In genomic region chr7:82506208-82506607, GRCh38 we compare ENCODE assay signal across 27 cellular contexts.
DNase-seq lines count a peak whose midpoint lies in the region; ATAC-seq, FAIRE-seq and TF ChIP-seq lines count a peak whose summit lies in the region.
"Had no signal": no experiment of that assay in that cellular context is flagged by ENCODE, and none has a peak within 500 bp of the region (broad histone marks: within the 10 kb centered on the region; RNA-seq: fewer than 3 reads in every experiment).

No MANE protein-coding gene starts in this region.

- RAD21 ChIA-PET in GM12878 (lab: Charles Lee; ENCODE audit: unreplicated experiment) = interaction anchor here (0.8 to 2.1 kb wide), 3 partner anchors 21 to 66 kb away, joined by 3 to 11 read pairs (median 8); no protein-coding TSS in a partner anchor

- no peak for FAIRE-seq in GM12878 (lab: Jason Lieb, UNC)

- H3K4me2 ChIP-seq in GM12878 (ENCODE audit: control insufficient read depth, insufficient read depth) = no peak overlapping the region
- H3K4me2 ChIP-seq: BLaER1 treated with 17β-estradiol and CSF1 and Interleukin-3, amounts not matched to agents 10 nM and 100 nM; GM23338 had no signal

- H4K20me1 ChIP-seq in GM12878 (ENCODE audit: control insufficient read depth, insufficient read depth) = no peaks in the 10 kb centered on the region
- H4K20me1 ChIP-seq: BLaER1 treated with 17β-estradiol and CSF1 and Interleukin-3, amounts not matched to agents 10 nM and 100 nM had no signal

- SMC1A ChIA-PET in GM12878 (lab: Charles Lee; ENCODE audit: uncharacterized antibody, unreplicated experiment) = interaction anchor here (0.7 to 2.7 kb wide), 12 partner anchors 9 to 278 kb away, joined by 3 to 15 read pairs (median 4); no protein-coding TSS in a partner anchor

- no peaks in the 10 kb centered on the region for H3K79me2 ChIP-seq in GM12878 (ENCODE audit: control insufficient read depth, insufficient read depth, low read length)

- peaks cover 0 to 6% (median 2%) of the 10 kb centered on the region in 3 donors for H3K27me3 Mint-ChIP-seq in CD14-positive monocyte (ENCODE audit: low read depth in 3 of 3)
- H3K27me3 Mint-ChIP-seq: activated T-cell treated with anti-CD3 and anti-CD28 coated beads, Interleukin-2, amount 50 U/mL, for 24 hours; stimulated activated naive B cell treated with anti-CD40 and anti-IgM and Interleukin-4, amounts not matched to agents 10 μg/mL and 1 μg/mL and 100 μg/mL, for 72 hours had no signal

- H2AFZ ChIP-seq in GM12878 (ENCODE audit: control insufficient read depth, low read depth, low read length) = no peak overlapping the region

- TF ChIP-seq RAD21 in GM12878 (IDR thresholded peaks at IDR 0.05; ENCODE audit: insufficient read depth, low read depth, low read length) = 0 out of 2 replicates have a peak, but pooled peaks have one; percentile 2

- POLR2A ChIA-PET in GM12878 (lab: Charles Lee) = interaction anchor here (0.6 to 1.2 kb wide), 2 partner anchors 12 to 1624 kb away, joined by 3 to 7 read pairs; no protein-coding TSS in a partner anchor

- H3K9me3 Mint-ChIP-seq in CD14-positive monocyte = peaks cover 7 to 16% (median 8%) of the 10 kb centered on the region in 7 donors

- no peaks in the 10 kb centered on the region for H3K36me3 Mint-ChIP-seq in CD14-positive monocyte
- H3K36me3 Mint-ChIP-seq: activated naive CD8-positive, alpha-beta T cell treated with anti-CD3 and anti-CD28 coated beads for 36 hours; stimulated activated naive B cell treated with anti-CD40 and anti-IgM and Interleukin-4, amounts not matched to agents 10 μg/mL and 1 μg/mL and 100 μg/mL, for 72 hours; T-cell had no signal

- 53% methylated on average over 2 of the region's 2 CpGs for WGBS in GM12878 (ENCODE audit: insufficient coverage, insufficient replicate concordance, low lambda C conversion rate, missing lambda C conversion rate)
- 63 to 75% methylated on average over 2 of the region's 2 CpGs for WGBS in mesodermal cell (ENCODE audit: insufficient coverage in 2 of 2), 2 experiments

- DNase-seq in DMS53 treated with DMSO at 0.1 percent for 48 hours (lab: John Stamatoyannopoulos, UW; ENCODE audit: unreplicated experiment) (peak; percentile 41), NCI-H146 (lab: John Stamatoyannopoulos, UW) (peak; percentile 11), GM12878 (ENCODE audit: low read depth, low spot score) (no peak), CD14-positive monocyte (ENCODE audit: low spot score) (no peak)
- no peak for DNase-seq in activated CD4-positive, alpha-beta T cell treated with anti-CD3 and anti-CD28 coated beads for 4 hours
- DNase-seq: activated CD4-positive, CD25-positive, alpha-beta regulatory T cell; activated gamma-delta T cell; activated naive CD8-positive, alpha-beta T cell treated with anti-CD3 and anti-CD28 coated beads for 36 hours; activated T-cell treated with anti-CD3 and anti-CD28 coated beads, Interleukin-2, amount 50 U/mL, for 24 hours; central memory CD4-positive, alpha-beta T cell; COR-L47; foreskin melanocyte; NCI-H1092; NCI-H1930; NCI-H226; stimulated activated naive B cell treated with anti-CD40 and anti-IgM and Interleukin-4, amounts not matched to agents 10 μg/mL and 1 μg/mL and 100 μg/mL, for 72 hours; T-cell; upper lobe of right lung had no signal

- H3K27ac Mint-ChIP-seq in CD14-positive monocyte = no peak overlapping the region
- H3K27ac Mint-ChIP-seq: activated naive CD8-positive, alpha-beta T cell treated with anti-CD3 and anti-CD28 coated beads for 36 hours; activated T-cell treated with anti-CD3 and anti-CD28 coated beads, Interleukin-2, amount 50 U/mL, for 24 hours; GM23338; nephron; stimulated activated naive B cell treated with anti-CD40 and anti-IgM and Interleukin-4, amounts not matched to agents 10 μg/mL and 1 μg/mL and 100 μg/mL, for 72 hours; T-cell had no signal

- no peak for TF ChIP-seq POLR2A in GM12878 (IDR thresholded peaks at IDR 0.05; ENCODE audit: low read depth, low read length)

- H3K4me3 ChIP-seq in GM12878 (no peak overlapping the region), mesodermal cell (ENCODE audit: extremely low read depth, insufficient read depth, low read length, poor library complexity, severe bottlenecking) (no peak overlapping the region)
- H3K4me3 ChIP-seq: ascending aorta; BLaER1 treated with 17β-estradiol and CSF1 and Interleukin-3, amounts not matched to agents 10 nM and 100 nM; esophagus muscularis mucosa; GM23338; ovary; suprapubic skin; upper lobe of right lung had no signal

- no peak overlapping the region for H3K9ac ChIP-seq in GM12878 (ENCODE audit: control insufficient read depth, insufficient read depth, low read length)
- H3K9ac ChIP-seq: BLaER1 treated with 17β-estradiol and CSF1 and Interleukin-3, amounts not matched to agents 10 nM and 100 nM had no signal

- no TSS peak for BruUV-seq in GM12878 (replicated peaks; lab: Mats Ljungman, UMichigan)

- H3K27me3 ChIP-seq in GM12878 (replicated peaks in 1 of 2; ENCODE audit: control insufficient read depth in 2 of 2, insufficient read depth in 2 of 2, low read length in 1 of 2) = no peaks in the 10 kb centered on the region
- H3K27me3 ChIP-seq: ascending aorta; BLaER1 treated with 17β-estradiol and CSF1 and Interleukin-3, amounts not matched to agents 10 nM and 100 nM; ovary; suprapubic skin; upper lobe of right lung had no signal

- no peaks in the 10 kb centered on the region for H3K4me1 Mint-ChIP-seq in CD14-positive monocyte
- H3K4me1 Mint-ChIP-seq: activated naive CD8-positive, alpha-beta T cell treated with anti-CD3 and anti-CD28 coated beads for 36 hours; nephron; T-cell had no signal

- in situ Hi-C loops in GM12878 (cut with MboI) = no loop called here

- TF ChIP-seq EP300 in GM12878 (IDR thresholded peaks at IDR 0.05; ENCODE audit: borderline replicate concordance in 1 of 2, control insufficient read depth in 1 of 2, low read depth in 2 of 2, low read length in 2 of 2) = no peak

- H3K9me3 ChIP-seq in GM12878 (replicated peaks; ENCODE audit: control insufficient read depth, insufficient read depth, low read length) (no peaks in the 10 kb centered on the region), mesodermal cell (ENCODE audit: control insufficient read depth, low read length) (peaks cover 5% of the 10 kb centered on the region)
- H3K9me3 ChIP-seq: ascending aorta, esophagus muscularis mucosa, ovary, suprapubic skin, upper lobe of right lung had no signal

- no peaks in the 10 kb centered on the region for H3K4me1 ChIP-seq in GM12878 (ENCODE audit: control insufficient read depth, insufficient read depth, low read length)
- H3K4me1 ChIP-seq in mesodermal cell (ENCODE audit: control insufficient read depth, insufficient read depth, low read length, poor library complexity, severe bottlenecking) = no peaks in the 10 kb centered on the region
- H3K4me1 ChIP-seq: ascending aorta, upper lobe of right lung had no signal

- CTCF ChIA-PET in GM12878 (lab: Yijun Ruan, JAX) = interaction anchor here (0.7 to 1.7 kb wide), 11 partner anchors 12 to 272 kb away, joined by 3 to 9 read pairs (median 3); no protein-coding TSS in a partner anchor

- intact Hi-C loops in GM12878 (cut with micrococcal nuclease; ENCODE audit: unreplicated experiment) (no loop called here), CD14-positive monocyte (cut with micrococcal nuclease) (no loop called here)

- H3K36me3 ChIP-seq in GM12878 (ENCODE audit: control insufficient read depth in 2 of 2, insufficient read depth in 2 of 2, low read length in 1 of 2) = no peaks in the 10 kb centered on the region
- no peaks in the 10 kb centered on the region for H3K36me3 ChIP-seq in mesodermal cell (ENCODE audit: control insufficient read depth, insufficient read depth, low read length)
- H3K36me3 ChIP-seq: ascending aorta; BLaER1 treated with 17β-estradiol and CSF1 and Interleukin-3, amounts not matched to agents 10 nM and 100 nM; esophagus muscularis mucosa; ovary; suprapubic skin; upper lobe of right lung had no signal

- no peak overlapping the region for H3K4me3 Mint-ChIP-seq in CD14-positive monocyte
- H3K4me3 Mint-ChIP-seq: activated naive CD8-positive, alpha-beta T cell treated with anti-CD3 and anti-CD28 coated beads for 36 hours; activated T-cell treated with anti-CD3 and anti-CD28 coated beads, Interleukin-2, amount 50 U/mL, for 24 hours; GM23338; nephron; stimulated activated naive B cell treated with anti-CD40 and anti-IgM and Interleukin-4, amounts not matched to agents 10 μg/mL and 1 μg/mL and 100 μg/mL, for 72 hours; T-cell had no signal

- H3K27ac ChIP-seq in GM12878 (ENCODE audit: control insufficient read depth, insufficient read depth) (no peak overlapping the region), mesodermal cell (ENCODE audit: low read depth, low read length, severe bottlenecking) (peak overlapping the region; percentile 30)
- H3K27ac ChIP-seq: ascending aorta; BLaER1 treated with 17β-estradiol and CSF1 and Interleukin-3, amounts not matched to agents 10 nM and 100 nM; esophagus muscularis mucosa; ovary; upper lobe of right lung had no signal

- ATAC-seq in GM12878 (no peak), HG02759 (IDR thresholded peaks at IDR 0.05; ENCODE audit: unreplicated experiment) (no peak)
- ATAC-seq: stimulated activated naive B cell treated with anti-CD40 and anti-IgM and Interleukin-4, amounts not matched to agents 10 μg/mL and 1 μg/mL and 100 μg/mL, for 72 hours; T-cell; upper lobe of right lung had no signal

- TF ChIP-seq CTCF in GM12878 (IDR thresholded peaks at IDR 0.05 in 2 of 3, conservative IDR thresholded peaks at IDR 0.05 in 1 of 3; ENCODE audit: control insufficient read depth in 2 of 3, extremely low read depth in 1 of 3, insufficient read depth in 1 of 3, low read depth in 3 of 3, low read length in 3 of 3) (no peak), CD14-positive monocyte (IDR thresholded peaks at IDR 0.05) (no peak)

Comparison
In these comparisons a context has a peak if more than half of its experiments do, and no peak if none do; other contexts are left out.
1. DNase-seq: peak in DMS53 treated with DMSO at 0.1 percent for 48 hours (single experiment) and NCI-H146 (single experiment); none in GM12878 (single experiment), CD14-positive monocyte (single experiment) and activated CD4-positive, alpha-beta T cell treated with anti-CD3 and anti-CD28 coated beads for 4 hours (0 of 2).